ENCODE assay signal across 11 cellular contexts in genomic region chr14:75543258-75543657, GRCh38. TPM values are rescaled to one million over a fixed set of nuclear protein-coding genes. Genes with fewer than 3 reads are reported as not detected.
DNase-seq lines count a peak whose midpoint lies in the region; TF ChIP-seq lines count a peak whose summit lies in the region.
"Had no signal": no experiment of that assay in that cellular context is flagged by ENCODE, and none has a peak within 500 bp of the region (broad histone marks: within the 10 kb centered on the region; RNA-seq: fewer than 3 reads in every experiment).

No MANE protein-coding gene starts in this region.

- H3K27me3 Mint-ChIP-seq in activated CD4-positive, alpha-beta T cell treated with anti-CD3 and anti-CD28 coated beads, Interleukin-2, amount 10 ng/mL, durations not matched to agents 7 days and 5 days = no peaks in the 10 kb centered on the region

- H3K27ac Mint-ChIP-seq in activated CD4-positive, alpha-beta T cell treated with anti-CD3 and anti-CD28 coated beads, Interleukin-2, amount 10 ng/mL, durations not matched to agents 7 days and 5 days = peak overlapping the region; percentile 95

- H3F3A ChIP-seq in Loucy (ENCODE audit: low read depth) = peaks cover 12% of the 10 kb centered on the region

- no peaks in the 10 kb centered on the region for H3K9me2 ChIP-seq in Loucy (replicated peaks; ENCODE audit: low read depth, low read length)

- intact Hi-C loops in stomach (cut with DNase I; ENCODE audit: low total_unique reads) = no loop called here

- no peak for TF ChIP-seq EP300 in stomach (IDR thresholded peaks at IDR 0.05)

- peaks cover 11% of the 10 kb centered on the region for H3K79me2 ChIP-seq in Loucy (ENCODE audit: insufficient read depth, low read length)

- peaks cover 69% of the 10 kb centered on the region for H3K4me1 Mint-ChIP-seq in activated CD4-positive, alpha-beta T cell treated with anti-CD3 and anti-CD28 coated beads, Interleukin-2, amount 10 ng/mL, durations not matched to agents 7 days and 5 days

- CTCF ChIA-PET in activated CD4-positive, alpha-beta T cell treated with anti-CD3 and anti-CD28 coated beads, Interleukin-2, amount 10 ng/mL, durations not matched to agents 7 days and 5 days (lab: Charles Lee) = interaction anchor here (1.2 to 7.4 kb wide), 4 partner anchors 10 to 28 kb away, joined by 3 to 101 read pairs (median 9); partner anchors contain the start of gene BATF

- no peak for TF ChIP-seq POLR2A in stomach (IDR thresholded peaks at IDR 0.05)

- TF ChIP-seq CTCF in Loucy (conservative IDR thresholded peaks at IDR 0.05; ENCODE audit: low read length) (no peak), stomach (IDR thresholded peaks at IDR 0.05) (no peak)

- peak overlapping the region; percentile 64 for H3K9ac ChIP-seq in Loucy (ENCODE audit: low read depth, low read length, poor library complexity, severe bottlenecking)

- H3K4me2 ChIP-seq in Loucy (ENCODE audit: low read depth, low read length, poor library complexity, severe bottlenecking) = peak overlapping the region; percentile 88

- H3K9me3 ChIP-seq in Loucy (ENCODE audit: insufficient read depth, low read depth, low read length) (no peaks in the 10 kb centered on the region), esophagus (ENCODE audit: control insufficient read depth in 2 of 2, insufficient read depth in 1 of 2, low read depth in 1 of 2, low read length in 1 of 2) (no peaks in the 10 kb centered on the region), stomach (no peaks in the 10 kb centered on the region)
- H3K9me3 ChIP-seq: thoracic aorta had no signal

- no peaks in the 10 kb centered on the region for H4K20me1 ChIP-seq in Loucy (ENCODE audit: insufficient read depth, low read length, poor library complexity, severe bottlenecking)

- H2AFZ ChIP-seq in Loucy (ENCODE audit: low read length) = peak overlapping the region; percentile 61; the same call in 1 of the 2 replicates

- 51 to 54% methylated on average over 4 of the region's 4 CpGs for WGBS in esophagus, 2 donors
- 38 to 65% (median 44%) methylated on average over 4 of the region's 4 CpGs for WGBS in stomach, 5 donors

- H3K27me3 ChIP-seq in Loucy (ENCODE audit: insufficient read depth, low read length, poor library complexity, severe bottlenecking) (no peaks in the 10 kb centered on the region), esophagus (ENCODE audit: control insufficient read depth in 1 of 2, insufficient read depth in 2 of 2, low read length in 2 of 2) (no peaks in the 10 kb centered on the region), stomach (peaks cover 0 to 13% (median 0%) of the 10 kb centered on the region in 3 donors)

- H3K27ac ChIP-seq in esophagus (ENCODE audit: low read depth in 2 of 2, low read length in 1 of 2) (peak overlapping the region; percentile 61 to 65), stomach (peak overlapping the region; percentile 54 to 87 (median 67))

- peak overlapping the region; percentile 73 for H3K4me3 ChIP-seq in Loucy (ENCODE audit: low read length, poor library complexity, severe bottlenecking)
- no peak overlapping the region for H3K4me3 ChIP-seq in esophagus (ENCODE audit: low read depth in 1 of 2, low read length in 2 of 2)
- H3K4me3 ChIP-seq in stomach = peak overlapping the region in 2 of 4 donors; percentile 1 to 11

- no peaks in the 10 kb centered on the region for H3K9me3 Mint-ChIP-seq in activated CD4-positive, alpha-beta T cell treated with anti-CD3 and anti-CD28 coated beads, Interleukin-2, amount 10 ng/mL, durations not matched to agents 7 days and 5 days

- H3K36me3 ChIP-seq in Loucy (ENCODE audit: insufficient read depth, low read length) = peaks cover 22% of the 10 kb centered on the region; the same call in 1 of the 2 replicates
- no peaks in the 10 kb centered on the region for H3K36me3 ChIP-seq in esophagus (ENCODE audit: control insufficient read depth in 2 of 2, insufficient read depth in 2 of 2, low read length in 1 of 2)
- peaks cover 0 to 5% (median 2%) of the 10 kb centered on the region in 4 donors for H3K36me3 ChIP-seq in stomach
- H3K36me3 ChIP-seq: thoracic aorta had no signal

- DNase-seq in activated CD4-positive, alpha-beta T cell treated with anti-CD3 and anti-CD28 coated beads, Interleukin-2, amount 10 ng/mL, durations not matched to agents 7 days and 5 days = peak; percentile 28
- no peak for DNase-seq in activated CD4-positive, alpha-beta T cell treated with anti-CD3 and anti-CD28 coated beads, Interleukin-2, amount 50 U/mL, for 1 hour
- no peak for DNase-seq in stomach
- no peak for DNase-seq in stimulated activated CD4-positive, alpha-beta T cell treated with anti-CD3 and anti-CD28 coated beads, Interleukin-1b, Interleukin-23, amount 100 ng/mL, for 48 hours
- DNase-seq in iPS-NIHi11 (ENCODE audit: low spot score) = no peak
- no peak for DNase-seq in DMS79 (lab: John Stamatoyannopoulos, UW)
- DNase-seq: NCI-H2171 treated with DMSO at 0.1 percent for 48 hours had no signal

- POLR2A ChIA-PET in activated CD4-positive, alpha-beta T cell treated with anti-CD3 and anti-CD28 coated beads, Interleukin-2, amount 10 ng/mL, durations not matched to agents 7 days and 5 days (lab: Charles Lee) = interaction anchor here (1.2 kb wide), 1 partner anchor 18 kb away, joined by 3 read pairs; no protein-coding TSS in a partner anchor

- peaks cover 31% of the 10 kb centered on the region for H3K36me3 Mint-ChIP-seq in activated CD4-positive, alpha-beta T cell treated with anti-CD3 and anti-CD28 coated beads, Interleukin-2, amount 10 ng/mL, durations not matched to agents 7 days and 5 days (ENCODE audit: low read depth)

- H3K4me3 Mint-ChIP-seq in activated CD4-positive, alpha-beta T cell treated with anti-CD3 and anti-CD28 coated beads, Interleukin-2, amount 10 ng/mL, durations not matched to agents 7 days and 5 days = peak overlapping the region; percentile 58

- H3K4me1 ChIP-seq in Loucy (ENCODE audit: insufficient read depth, low read length, poor library complexity, severe bottlenecking) (peaks cover 21% of the 10 kb centered on the region), esophagus (ENCODE audit: control insufficient read depth in 2 of 2, insufficient read depth in 2 of 2, low read length in 1 of 2) (peaks cover 0 to 11% of the 10 kb centered on the region in 2 donors), stomach (peaks cover 6 to 27% (median 12%) of the 10 kb centered on the region in 4 donors)

RNA-seq across cellular contexts. Expression of gene BATF, which starts 21.0 kb away (rescaled TPM):
- total RNA-seq in activated CD4-positive, alpha-beta T cell treated with anti-CD3 and anti-CD28 coated beads, Interleukin-2, amount 10 ng/mL, durations not matched to agents 7 days and 5 days = 10 to 100 TPM; 39.4 to 41.0 TPM
- 1 to 10 TPM; 1.8 to 2.0 TPM for polyA plus RNA-seq in esophagus
- total RNA-seq in stomach = 1 to 10 TPM in 3 of 5 donors, not detected in 2; 1.3 to 4.7 (median 2.6) TPM
- 10 to 100 TPM; 10.1 to 17.7 (median 14.8) TPM for polyA plus RNA-seq in stomach
- total RNA-seq: H7 had no signal

RNA-seq across cellular contexts. Expression of gene FLVCR2, which starts 35.2 kb away (rescaled TPM):
- total RNA-seq in activated CD4-positive, alpha-beta T cell treated with anti-CD3 and anti-CD28 coated beads, Interleukin-2, amount 10 ng/mL, durations not matched to agents 7 days and 5 days = 1 to 10 TPM; 1.1 to 6.2 TPM
- polyA plus RNA-seq in esophagus (1 to 10 TPM; 1.2 to 2.2 TPM), stomach (under 1 TPM; 0.15 to 0.95 (median 0.50) TPM)
- total RNA-seq in stomach = 10 to 100 TPM in 1 of 5 donors, 1 to 10 TPM in 2, under 1 TPM in 1, not detected in 1; 0.89 to 10.7 (median 3.6) TPM

Comparison
In these comparisons a context has a peak if more than half of its experiments do, and no peak if none do; other contexts are left out.
1. RNA of gene BATF, which starts 21.0 kb away (total RNA-seq): 39.4 to 41.0 TPM in activated CD4-positive, alpha-beta T cell treated with anti-CD3 and anti-CD28 coated beads, Interleukin-2, amount 10 ng/mL, durations not matched to agents 7 days and 5 days; 1.3 to 4.7 TPM in stomach; every median in the first group is over 4 times any median in the second.